29 cellular contexts compared by ENCODE assay signal in genomic region chr7:157764193-157764592, GRCh38.
"Had no signal": no experiment of that assay in that cellular context is flagged by ENCODE, and none has a peak within 500 bp of the region (broad histone marks: within the 10 kb centered on the region; RNA-seq: fewer than 3 reads in every experiment).

No MANE protein-coding gene starts in this region.

- H3K27ac ChIP-seq: stomach, suprapubic skin, testis, thoracic aorta, thyroid gland, tibial artery, tibial nerve, transverse colon, upper lobe of left lung, upper lobe of right lung, uterus, vagina had no signal

- DNase-seq: stimulated activated CD4-positive, alpha-beta T cell treated with anti-CD3 and anti-CD28 coated beads, Interleukin-2, amount 100 ng/mL, for 48 hours; stimulated activated CD4-positive, alpha-beta T cell treated with anti-CD3 and anti-CD28 coated beads, Interleukin-4, amount 100 ng/mL, for 1 hour; stimulated activated CD4-positive, alpha-beta T cell treated with anti-CD3 and anti-CD28 coated beads, Interleukin-4, amount 100 ng/mL, for 24 hours; stimulated activated CD4-positive, alpha-beta T cell treated with anti-CD3 and anti-CD28 coated beads, Interleukin-4, amount 100 ng/mL, for 4 hours; stimulated activated CD8-positive, alpha-beta memory T cell treated with anti-CD3 and anti-CD28 coated beads, Interleukin-4, amount 100 ng/mL, for 48 hours; stimulated activated naive B cell treated with anti-CD40 and anti-IgM and Interleukin-4, amounts not matched to agents 10 μg/mL and 1 μg/mL and 100 μg/mL, for 72 hours; stimulated activated naive CD4-positive, alpha-beta T cell; stimulated activated naive CD4-positive, alpha-beta T cell treated with Interleukin-2 at 50 U/mL for 16 hours; stimulated activated naive CD8-positive, alpha-beta T cell treated with anti-CD3 and anti-CD28 coated beads, Interleukin-15, amount 100 ng/mL, for 72 hours; stimulated activated naive CD8-positive, alpha-beta T cell treated with anti-CD3 and anti-CD28 coated beads, Interleukin-15, Interleukin-2, amounts not matched to agents 100 U/mL and 50 U/mL, for 24 hours; stomach; substantia nigra; testis; thyroid gland; tibial artery; transverse colon; trophoblast cell; upper lobe of left lung; upper lobe of right lung; uterus had no signal

- H3K9me3 ChIP-seq: testis, thoracic aorta, thyroid gland, transverse colon, upper lobe of left lung, upper lobe of right lung, vagina had no signal

- H3K27me3 ChIP-seq: testis, thyroid gland, tibial artery, tibial nerve, transverse colon, upper lobe of left lung, uterus, vagina had no signal

- H3K4me3 ChIP-seq: stomach, suprapubic skin, testis, thoracic aorta, thyroid gland, tibial artery, tibial nerve, transverse colon, upper lobe of left lung, upper lobe of right lung, uterus, vagina had no signal

- H3K4me1 ChIP-seq: stomach, suprapubic skin, testis, thyroid gland, tibial artery, tibial nerve, transverse colon, upper lobe of left lung, upper lobe of right lung, uterus, vagina had no signal

- H3K27ac Mint-ChIP-seq: stimulated activated effector memory CD8-positive, alpha-beta T cell treated with anti-CD3 and anti-CD28 coated beads, Interleukin-12 subunit alpha, Interleukin-12 subunit beta, amount 100 ng/mL, for 72 hours; stimulated activated memory B cell treated with anti-CD40 and anti-IgM and Interleukin-4, amounts not matched to agents 10 μg/mL and 1 μg/mL and 100 μg/mL, for 72 hours; stimulated activated naive B cell treated with anti-CD40 and anti-IgM and Interleukin-4, amounts not matched to agents 10 μg/mL and 1 μg/mL and 100 μg/mL, for 72 hours; stimulated activated naive CD8-positive, alpha-beta T cell treated with anti-CD3 and anti-CD28 coated beads, Interleukin-15, amount 100 ng/mL, for 72 hours; stimulated activated naive CD8-positive, alpha-beta T cell treated with anti-CD3 and anti-CD28 coated beads, Interleukin-15, Interleukin-2, amounts not matched to agents 100 ng/mL and 50 ng/mL, for 24 hours; type B pancreatic cell had no signal

- H3K36me3 ChIP-seq: stomach, suprapubic skin, thoracic aorta, thyroid gland, tibial artery, tibial nerve, transverse colon, upper lobe of left lung, upper lobe of right lung, uterus, vagina had no signal

- H3K4me3 Mint-ChIP-seq: stimulated activated effector memory CD8-positive, alpha-beta T cell treated with anti-CD3 and anti-CD28 coated beads, Interleukin-12 subunit alpha, Interleukin-12 subunit beta, amount 100 ng/mL, for 72 hours; stimulated activated memory B cell treated with anti-CD40 and anti-IgM and Interleukin-4, amounts not matched to agents 10 μg/mL and 1 μg/mL and 100 μg/mL, for 72 hours; stimulated activated naive B cell treated with anti-CD40 and anti-IgM and Interleukin-4, amounts not matched to agents 10 μg/mL and 1 μg/mL and 100 μg/mL, for 72 hours; stimulated activated naive CD8-positive, alpha-beta T cell treated with anti-CD3 and anti-CD28 coated beads, Interleukin-15, amount 100 ng/mL, for 72 hours; stimulated activated naive CD8-positive, alpha-beta T cell treated with anti-CD3 and anti-CD28 coated beads, Interleukin-15, Interleukin-2, amounts not matched to agents 100 ng/mL and 50 ng/mL, for 24 hours; type B pancreatic cell had no signal

- FAIRE-seq: urothelium cell line had no signal

- H3K4me1 Mint-ChIP-seq: stimulated activated memory B cell treated with anti-CD40 and anti-IgM and Interleukin-4, amounts not matched to agents 10 μg/mL and 1 μg/mL and 100 μg/mL, for 72 hours had no signal

- ATAC-seq: stimulated activated effector memory CD8-positive, alpha-beta T cell treated with anti-CD3 and anti-CD28 coated beads, Interleukin-12 subunit alpha, Interleukin-12 subunit beta, amount 100 ng/mL, for 72 hours; stimulated activated memory B cell treated with anti-CD40 and anti-IgM and Interleukin-4, amounts not matched to agents 10 μg/mL and 1 μg/mL and 100 μg/mL, for 72 hours; stimulated activated naive B cell treated with anti-CD40 and anti-IgM and Interleukin-4, amounts not matched to agents 10 μg/mL and 1 μg/mL and 100 μg/mL, for 72 hours; stimulated activated naive CD8-positive, alpha-beta T cell treated with anti-CD3 and anti-CD28 coated beads, Interleukin-15, amount 100 ng/mL, for 72 hours; stimulated activated naive CD8-positive, alpha-beta T cell treated with anti-CD3 and anti-CD28 coated beads, Interleukin-15, Interleukin-2, amounts not matched to agents 100 U/mL and 50 U/mL, for 24 hours; upper lobe of right lung had no signal

- H3K36me3 Mint-ChIP-seq: stimulated activated effector memory CD8-positive, alpha-beta T cell treated with anti-CD3 and anti-CD28 coated beads, Interleukin-12 subunit alpha, Interleukin-12 subunit beta, amount 100 ng/mL, for 72 hours; type B pancreatic cell had no signal
